Comparison of ENCODE assay signal across 33 cellular contexts in the genomic region with DNA sequence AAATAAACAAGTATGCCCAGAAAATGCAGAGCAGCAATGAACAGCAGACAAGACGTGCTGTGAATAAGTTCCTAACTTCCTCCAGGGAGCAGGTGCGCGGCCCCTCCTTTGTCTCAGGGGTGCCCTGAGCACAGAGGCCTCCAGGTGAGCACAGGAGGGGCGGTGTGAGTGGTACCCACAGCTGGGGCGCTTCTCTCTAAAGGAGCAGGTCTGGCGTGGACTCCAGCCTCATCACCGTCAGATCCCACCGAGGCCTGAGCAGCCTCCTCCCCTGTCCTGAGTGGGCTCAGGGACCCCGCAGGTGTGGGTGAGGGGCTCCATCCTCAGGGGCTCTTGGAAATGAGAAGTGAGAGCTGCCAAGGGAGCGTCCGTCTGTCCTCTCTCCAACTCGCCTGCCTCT. TPM values are rescaled to one million over a fixed set of nuclear protein-coding genes. Genes with fewer than 3 reads are reported as not detected.
"Had no signal": no experiment of that assay in that cellular context is flagged by ENCODE, and none has a peak within 500 bp of the region (broad histone marks: within the 10 kb centered on the region; RNA-seq: fewer than 3 reads in every experiment).

No MANE protein-coding gene starts in this region.

- H3K4me3 Mint-ChIP-seq: immature natural killer cell; naive thymus-derived CD4-positive, alpha-beta T cell; natural killer cell treated with Interleukin-12 subunit alpha and Interleukin-12 subunit beta and Interleukin-15 and Interleukin-18, amount 100 ng/mL, for 72 hours; stimulated activated memory B cell treated with anti-CD40 and anti-IgM and Interleukin-4, amounts not matched to agents 10 μg/mL and 1 μg/mL and 100 μg/mL, for 72 hours; stimulated activated naive CD8-positive, alpha-beta T cell treated with anti-CD3 and anti-CD28 coated beads, Interleukin-15, amount 100 ng/mL, for 72 hours had no signal

- ATAC-seq: left colon; mucosa of descending colon; naive thymus-derived CD4-positive, alpha-beta T cell; right lobe of liver; stimulated activated memory B cell treated with anti-CD40 and anti-IgM and Interleukin-4, amounts not matched to agents 10 μg/mL and 1 μg/mL and 100 μg/mL, for 72 hours; stimulated activated naive CD8-positive, alpha-beta T cell treated with anti-CD3 and anti-CD28 coated beads, Interleukin-15, amount 100 ng/mL, for 72 hours; upper lobe of right lung had no signal

- H3K27me3 ChIP-seq: right atrium auricular region, right lobe of liver, tibial nerve had no signal

- H3K4me1 ChIP-seq: left ventricle myocardium inferior, parathyroid adenoma, right atrium auricular region, right lobe of liver, tibial nerve, upper lobe of right lung had no signal

- H3K79me2 ChIP-seq: parathyroid adenoma had no signal

- H3K9ac ChIP-seq: parathyroid adenoma had no signal

- H3K9me3 Mint-ChIP-seq: stimulated activated memory B cell treated with anti-CD40 and anti-IgM and Interleukin-4, amounts not matched to agents 10 μg/mL and 1 μg/mL and 100 μg/mL, for 72 hours had no signal

- H3K27ac ChIP-seq: left ventricle myocardium inferior, parathyroid adenoma, right atrium auricular region, right lobe of liver, tibial nerve, upper lobe of right lung had no signal

- H2AFZ ChIP-seq: parathyroid adenoma had no signal

- H3K4me2 ChIP-seq: smooth muscle cell had no signal

- H3K4me3 ChIP-seq: left ventricle myocardium inferior, lung, mucosa of descending colon, right atrium auricular region, right lobe of liver, smooth muscle cell, tibial nerve, upper lobe of right lung had no signal

- H3K36me3 Mint-ChIP-seq: immature natural killer cell; naive thymus-derived CD4-positive, alpha-beta T cell; natural killer cell treated with Interleukin-12 subunit alpha and Interleukin-12 subunit beta and Interleukin-15 and Interleukin-18, amount 100 ng/mL, for 72 hours; stimulated activated memory B cell treated with anti-CD40 and anti-IgM and Interleukin-4, amounts not matched to agents 10 μg/mL and 1 μg/mL and 100 μg/mL, for 72 hours had no signal

- H3K9me3 ChIP-seq: left ventricle myocardium inferior, mucosa of descending colon, right atrium auricular region, right lobe of liver, tibial nerve, upper lobe of right lung had no signal

- H3K36me3 ChIP-seq: left ventricle myocardium inferior, right atrium auricular region, right lobe of liver, tibial nerve, upper lobe of right lung had no signal

- DNase-seq: hippocampal formation; immature natural killer cell; kidney; left colon; left ventricle myocardium inferior; mesendoderm; midbrain; mucosa of descending colon; naive thymus-derived CD4-positive, alpha-beta T cell; occipital lobe; right lobe of liver; stimulated activated CD4-positive, alpha-beta T cell treated with anti-CD3 and anti-CD28 coated beads, Interleukin-1b, Interleukin-23, amount 100 ng/mL, for 48 hours; stimulated activated CD4-positive, alpha-beta T cell treated with anti-CD3 and anti-CD28 coated beads, Interleukin-2, amount 100 ng/mL, for 48 hours; stimulated activated CD4-positive, alpha-beta T cell treated with anti-CD3 and anti-CD28 coated beads, Interleukin-4, amount 100 ng/mL, for 4 hours; stimulated activated CD8-positive, alpha-beta memory T cell treated with anti-CD3 and anti-CD28 coated beads, Interleukin-4, amount 100 ng/mL, for 48 hours; stimulated activated naive CD4-positive, alpha-beta T cell treated with Interleukin-2 at 50 U/mL for 16 hours; stimulated activated naive CD8-positive, alpha-beta T cell treated with anti-CD3 and anti-CD28 coated beads, Interleukin-15, amount 100 ng/mL, for 72 hours; substantia nigra; upper lobe of right lung had no signal

- H3K27ac Mint-ChIP-seq: immature natural killer cell; naive thymus-derived CD4-positive, alpha-beta T cell; natural killer cell treated with Interleukin-12 subunit alpha and Interleukin-12 subunit beta and Interleukin-15 and Interleukin-18, amount 100 ng/mL, for 72 hours; progenitor cell of endocrine pancreas; stimulated activated memory B cell treated with anti-CD40 and anti-IgM and Interleukin-4, amounts not matched to agents 10 μg/mL and 1 μg/mL and 100 μg/mL, for 72 hours had no signal

RNA-seq across cellular contexts. Expression of gene LILRA5, which starts 3.2 kb away (rescaled TPM):
- total RNA-seq: myocyte; natural killer cell treated with Interleukin-12 subunit alpha and Interleukin-12 subunit beta and Interleukin-15 and Interleukin-18, amount 100 ng/mL, for 72 hours; osteocyte; progenitor cell of endocrine pancreas; pulmonary artery endothelial cell; renal cortical epithelial cell; smooth muscle cell; temporal lobe had no signal
- polyA plus RNA-seq: neural cell, smooth muscle cell had no signal

RNA-seq across cellular contexts. Expression of gene LILRB2, which starts 28.9 kb away (rescaled TPM):
- total RNA-seq: myocyte, occipital lobe, osteocyte, progenitor cell of endocrine pancreas, pulmonary artery endothelial cell, renal cortical epithelial cell, smooth muscle cell had no signal
- polyA plus RNA-seq: neural cell, smooth muscle cell had no signal

RNA-seq across cellular contexts. Expression of gene LILRA4, which starts 29.2 kb away (rescaled TPM):
- total RNA-seq: left colon; left ventricle myocardium inferior; mucosa of descending colon; myocyte; natural killer cell treated with Interleukin-12 subunit alpha and Interleukin-12 subunit beta and Interleukin-15 and Interleukin-18, amount 100 ng/mL, for 72 hours; osteocyte; progenitor cell of endocrine pancreas; pulmonary artery endothelial cell; renal cortical epithelial cell; right atrium auricular region; smooth muscle cell; temporal lobe; tibial nerve had no signal
- polyA plus RNA-seq: naive thymus-derived CD4-positive, alpha-beta T cell; neural cell; smooth muscle cell had no signal

RNA-seq across cellular contexts. Expression of gene LILRB5, which starts 52.7 kb away (rescaled TPM):
- total RNA-seq: myocyte; natural killer cell treated with Interleukin-12 subunit alpha and Interleukin-12 subunit beta and Interleukin-15 and Interleukin-18, amount 100 ng/mL, for 72 hours; osteocyte; progenitor cell of endocrine pancreas; pulmonary artery endothelial cell; renal cortical epithelial cell; smooth muscle cell had no signal
- polyA plus RNA-seq: immature natural killer cell; naive thymus-derived CD4-positive, alpha-beta T cell; neural cell; smooth muscle cell had no signal

RNA-seq across cellular contexts. Expression of gene LAIR1, which starts 54.9 kb away (rescaled TPM):
- total RNA-seq: myocyte, osteocyte, progenitor cell of endocrine pancreas, pulmonary artery endothelial cell, renal cortical epithelial cell, smooth muscle cell had no signal
- polyA plus RNA-seq: neural cell, smooth muscle cell had no signal
